Comparison of ENCODE assay signal across 1 cellular context in the genomic region with DNA sequence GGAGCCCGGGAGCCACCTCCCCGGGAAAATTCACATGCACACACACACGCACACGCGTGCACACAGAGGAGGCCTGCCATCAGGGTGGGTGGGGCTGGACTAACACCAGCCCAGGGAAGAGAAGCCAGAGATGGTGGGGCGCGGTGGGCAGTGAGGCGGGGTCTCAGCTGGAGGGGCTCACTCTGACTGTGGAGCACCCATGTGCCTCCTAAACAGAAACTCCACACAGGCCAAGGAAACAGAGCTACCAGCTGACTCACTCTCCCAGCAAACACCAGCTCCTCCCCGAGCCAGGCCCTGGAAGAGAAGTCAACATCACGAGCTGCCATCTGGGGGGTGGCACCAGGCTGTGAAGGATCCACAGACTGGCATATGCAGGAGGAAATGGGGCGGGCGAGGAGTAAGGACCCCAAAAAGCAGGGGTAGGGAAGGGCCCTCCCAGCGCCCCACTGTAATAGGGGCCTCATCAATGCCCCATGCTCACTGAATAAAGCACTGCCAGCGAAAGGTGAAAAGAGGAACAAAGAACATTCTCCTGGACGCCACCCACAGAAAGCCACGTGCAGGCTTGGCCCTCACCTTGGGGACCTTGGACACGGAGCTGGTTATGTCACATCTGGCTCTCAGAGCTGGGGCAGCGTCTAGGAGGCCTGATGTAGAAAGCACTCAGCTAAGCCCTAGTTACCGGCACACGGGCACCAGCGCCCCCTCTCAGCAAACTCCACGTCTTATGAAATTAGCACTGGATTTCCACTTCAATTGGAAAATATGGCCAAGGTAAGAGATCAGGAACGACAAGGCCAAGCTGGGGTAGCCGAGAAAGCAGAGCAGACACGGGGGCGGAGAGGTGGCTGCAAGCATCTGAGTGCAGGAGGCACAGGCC.
TF ChIP-seq lines count a peak whose summit lies in the region.

No MANE protein-coding gene starts in this region.

TF ChIP-seq in HepG2, 621 proteins besides CTCF, POLR2A, EP300 and RAD21 (continued from another document and continues in another):
- TF ChIP-seq ZNF430 (CRISPR knock-in tag; IDR thresholded peaks at IDR 0.05) (no peak), NONO (IDR thresholded peaks at IDR 0.05) (no peak), NONO (CRISPR knock-in tag; conservative IDR thresholded peaks at IDR 0.05) (peak; percentile 62; the same call in 1 of the 2 replicates), SIN3A (IDR thresholded peaks at IDR 0.05; ENCODE audit: borderline replicate concordance, low read depth, low read length) (0 out of 2 replicates have a peak, but pooled peaks have one; percentile 17), CREM (IDR thresholded peaks at IDR 0.05) (no peak; the same call in 1 of the 2 replicates), CREM (CRISPR knock-in tag; IDR thresholded peaks at IDR 0.05) (no peak), HMGA1 (CRISPR knock-in tag; conservative IDR thresholded peaks at IDR 0.05) (no peak), ZNF230 (CRISPR knock-in tag; IDR thresholded peaks at IDR 0.05) (no peak), PCBP1 (IDR thresholded peaks at IDR 0.05; ENCODE audit: borderline replicate concordance, low read depth, low read length) (no peak), KDM2A (CRISPR knock-in tag; IDR thresholded peaks at IDR 0.05; ENCODE audit: borderline replicate concordance, low read depth) (peak; percentile 51; the same call in 1 of the 2 replicates), DNMT3B (CRISPR knock-in tag; conservative IDR thresholded peaks at IDR 0.05) (peak; percentile 56; the same call in 1 of the 2 replicates), ZBTB7A (CRISPR knock-in tag; IDR thresholded peaks at IDR 0.05) (no peak), SPEN (CRISPR knock-in tag; IDR thresholded peaks at IDR 0.05; ENCODE audit: low read depth) (peak; percentile 63; the same call in 1 of the 2 replicates), TRIM24 (CRISPR knock-in tag; IDR thresholded peaks at IDR 0.05) (no peak), ZFP90 (CRISPR knock-in tag; IDR thresholded peaks at IDR 0.05; ENCODE audit: borderline replicate concordance) (no peak), ZNF543 (CRISPR knock-in tag; IDR thresholded peaks at IDR 0.05) (no peak), TAF1 (CRISPR knock-in tag; IDR thresholded peaks at IDR 0.05) (0 out of 2 replicates have a peak, but pooled peaks have one; percentile 8), POLR2AphosphoS2 (IDR thresholded peaks at IDR 0.05; ENCODE audit: low read depth, low read length) (no peak), ZC3H4 (CRISPR knock-in tag; IDR thresholded peaks at IDR 0.05; ENCODE audit: borderline replicate concordance) (no peak), SAP130 (CRISPR knock-in tag; IDR thresholded peaks at IDR 0.05; ENCODE audit: low read depth) (peak; percentile 50), ZNF292 (CRISPR knock-in tag; IDR thresholded peaks at IDR 0.05; ENCODE audit: borderline replicate concordance, low read depth) (peak; percentile 69), ZNF263 (CRISPR knock-in tag; IDR thresholded peaks at IDR 0.05) (peak; percentile 19; the same call in 1 of the 2 replicates), ZNF839 (CRISPR knock-in tag; IDR thresholded peaks at IDR 0.05; ENCODE audit: borderline replicate concordance) (no peak), ZNF619 (CRISPR knock-in tag; IDR thresholded peaks at IDR 0.05) (peak; percentile 16; the same call in 1 of the 2 replicates), GABPA (IDR thresholded peaks at IDR 0.05; ENCODE audit: low read depth, low read length) (no peak), GABPA (CRISPR knock-in tag; IDR thresholded peaks at IDR 0.05; ENCODE audit: low read depth) (no peak), XBP1 (CRISPR knock-in tag; IDR thresholded peaks at IDR 0.05) (no peak), MYC (CRISPR knock-in tag; IDR thresholded peaks at IDR 0.05; ENCODE audit: borderline replicate concordance) (peak; percentile 84; the same call in 1 of the 2 replicates), SETDB1 (CRISPR knock-in tag; IDR thresholded peaks at IDR 0.05; ENCODE audit: borderline replicate concordance) (no peak)
- TF ChIP-seq, protein P1, sequence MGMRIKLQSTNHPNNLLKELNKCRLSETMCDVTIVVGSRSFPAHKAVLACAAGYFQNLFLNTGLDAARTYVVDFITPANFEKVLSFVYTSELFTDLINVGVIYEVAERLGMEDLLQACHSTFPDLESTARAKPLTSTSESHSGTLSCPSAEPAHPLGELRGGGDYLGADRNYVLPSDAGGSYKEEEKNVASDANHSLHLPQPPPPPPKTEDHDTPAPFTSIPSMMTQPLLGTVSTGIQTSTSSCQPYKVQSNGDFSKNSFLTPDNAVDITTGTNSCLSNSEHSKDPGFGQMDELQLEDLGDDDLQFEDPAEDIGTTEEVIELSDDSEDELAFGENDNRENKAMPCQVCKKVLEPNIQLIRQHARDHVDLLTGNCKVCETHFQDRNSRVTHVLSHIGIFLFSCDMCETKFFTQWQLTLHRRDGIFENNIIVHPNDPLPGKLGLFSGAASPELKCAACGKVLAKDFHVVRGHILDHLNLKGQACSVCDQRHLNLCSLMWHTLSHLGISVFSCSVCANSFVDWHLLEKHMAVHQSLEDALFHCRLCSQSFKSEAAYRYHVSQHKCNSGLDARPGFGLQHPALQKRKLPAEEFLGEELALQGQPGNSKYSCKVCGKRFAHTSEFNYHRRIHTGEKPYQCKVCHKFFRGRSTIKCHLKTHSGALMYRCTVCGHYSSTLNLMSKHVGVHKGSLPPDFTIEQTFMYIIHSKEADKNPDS (CRISPR knock-in tag; IDR thresholded peaks at IDR 0.05) = no peak
- TF ChIP-seq, protein P2, sequence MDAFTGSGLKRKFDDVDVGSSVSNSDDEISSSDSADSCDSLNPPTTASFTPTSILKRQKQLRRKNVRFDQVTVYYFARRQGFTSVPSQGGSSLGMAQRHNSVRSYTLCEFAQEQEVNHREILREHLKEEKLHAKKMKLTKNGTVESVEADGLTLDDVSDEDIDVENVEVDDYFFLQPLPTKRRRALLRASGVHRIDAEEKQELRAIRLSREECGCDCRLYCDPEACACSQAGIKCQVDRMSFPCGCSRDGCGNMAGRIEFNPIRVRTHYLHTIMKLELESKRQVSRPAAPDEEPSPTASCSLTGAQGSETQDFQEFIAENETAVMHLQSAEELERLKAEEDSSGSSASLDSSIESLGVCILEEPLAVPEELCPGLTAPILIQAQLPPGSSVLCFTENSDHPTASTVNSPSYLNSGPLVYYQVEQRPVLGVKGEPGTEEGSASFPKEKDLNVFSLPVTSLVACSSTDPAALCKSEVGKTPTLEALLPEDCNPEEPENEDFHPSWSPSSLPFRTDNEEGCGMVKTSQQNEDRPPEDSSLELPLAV (CRISPR knock-in tag; conservative IDR thresholded peaks at IDR 0.05; ENCODE audit: low read depth) = no peak
- TF ChIP-seq, protein P3, sequence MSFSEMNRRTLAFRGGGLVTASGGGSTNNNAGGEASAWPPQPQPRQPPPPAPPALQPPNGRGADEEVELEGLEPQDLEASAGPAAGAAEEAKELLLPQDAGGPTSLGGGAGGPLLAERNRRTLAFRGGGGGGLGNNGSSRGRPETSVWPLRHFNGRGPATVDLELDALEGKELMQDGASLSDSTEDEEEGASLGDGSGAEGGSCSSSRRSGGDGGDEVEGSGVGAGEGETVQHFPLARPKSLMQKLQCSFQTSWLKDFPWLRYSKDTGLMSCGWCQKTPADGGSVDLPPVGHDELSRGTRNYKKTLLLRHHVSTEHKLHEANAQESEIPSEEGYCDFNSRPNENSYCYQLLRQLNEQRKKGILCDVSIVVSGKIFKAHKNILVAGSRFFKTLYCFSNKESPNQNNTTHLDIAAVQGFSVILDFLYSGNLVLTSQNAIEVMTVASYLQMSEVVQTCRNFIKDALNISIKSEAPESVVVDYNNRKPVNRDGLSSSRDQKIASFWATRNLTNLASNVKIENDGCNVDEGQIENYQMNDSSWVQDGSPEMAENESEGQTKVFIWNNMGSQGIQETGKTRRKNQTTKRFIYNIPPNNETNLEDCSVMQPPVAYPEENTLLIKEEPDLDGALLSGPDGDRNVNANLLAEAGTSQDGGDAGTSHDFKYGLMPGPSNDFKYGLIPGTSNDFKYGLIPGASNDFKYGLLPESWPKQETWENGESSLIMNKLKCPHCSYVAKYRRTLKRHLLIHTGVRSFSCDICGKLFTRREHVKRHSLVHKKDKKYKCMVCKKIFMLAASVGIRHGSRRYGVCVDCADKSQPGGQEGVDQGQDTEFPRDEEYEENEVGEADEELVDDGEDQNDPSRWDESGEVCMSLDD (CRISPR knock-in tag; IDR thresholded peaks at IDR 0.05; ENCODE audit: borderline replicate concordance) = no peak
- TF ChIP-seq, protein P4, sequence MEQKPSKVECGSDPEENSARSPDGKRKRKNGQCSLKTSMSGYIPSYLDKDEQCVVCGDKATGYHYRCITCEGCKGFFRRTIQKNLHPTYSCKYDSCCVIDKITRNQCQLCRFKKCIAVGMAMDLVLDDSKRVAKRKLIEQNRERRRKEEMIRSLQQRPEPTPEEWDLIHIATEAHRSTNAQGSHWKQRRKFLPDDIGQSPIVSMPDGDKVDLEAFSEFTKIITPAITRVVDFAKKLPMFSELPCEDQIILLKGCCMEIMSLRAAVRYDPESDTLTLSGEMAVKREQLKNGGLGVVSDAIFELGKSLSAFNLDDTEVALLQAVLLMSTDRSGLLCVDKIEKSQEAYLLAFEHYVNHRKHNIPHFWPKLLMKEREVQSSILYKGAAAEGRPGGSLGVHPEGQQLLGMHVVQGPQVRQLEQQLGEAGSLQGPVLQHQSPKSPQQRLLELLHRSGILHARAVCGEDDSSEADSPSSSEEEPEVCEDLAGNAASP (CRISPR knock-in tag; IDR thresholded peaks at IDR 0.05; ENCODE audit: borderline replicate concordance) = 0 out of 2 replicates have a peak, but pooled peaks have one; percentile 39
- TF ChIP-seq, protein P5, sequence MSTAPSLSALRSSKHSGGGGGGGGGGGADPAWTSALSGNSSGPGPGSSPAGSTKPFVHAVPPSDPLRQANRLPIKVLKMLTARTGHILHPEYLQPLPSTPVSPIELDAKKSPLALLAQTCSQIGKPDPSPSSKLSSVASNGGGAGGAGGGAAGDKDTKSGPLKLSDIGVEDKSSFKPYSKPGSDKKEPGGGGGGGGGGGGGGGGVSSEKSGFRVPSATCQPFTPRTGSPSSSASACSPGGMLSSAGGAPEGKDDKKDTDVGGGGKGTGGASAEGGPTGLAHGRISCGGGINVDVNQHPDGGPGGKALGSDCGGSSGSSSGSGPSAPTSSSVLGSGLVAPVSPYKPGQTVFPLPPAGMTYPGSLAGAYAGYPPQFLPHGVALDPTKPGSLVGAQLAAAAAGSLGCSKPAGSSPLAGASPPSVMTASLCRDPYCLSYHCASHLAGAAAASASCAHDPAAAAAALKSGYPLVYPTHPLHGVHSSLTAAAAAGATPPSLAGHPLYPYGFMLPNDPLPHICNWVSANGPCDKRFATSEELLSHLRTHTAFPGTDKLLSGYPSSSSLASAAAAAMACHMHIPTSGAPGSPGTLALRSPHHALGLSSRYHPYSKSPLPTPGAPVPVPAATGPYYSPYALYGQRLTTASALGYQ (CRISPR knock-in tag; IDR thresholded peaks at IDR 0.05) = 0 out of 2 replicates have a peak, but pooled peaks have one; percentile 18
- TF ChIP-seq, protein P6, sequence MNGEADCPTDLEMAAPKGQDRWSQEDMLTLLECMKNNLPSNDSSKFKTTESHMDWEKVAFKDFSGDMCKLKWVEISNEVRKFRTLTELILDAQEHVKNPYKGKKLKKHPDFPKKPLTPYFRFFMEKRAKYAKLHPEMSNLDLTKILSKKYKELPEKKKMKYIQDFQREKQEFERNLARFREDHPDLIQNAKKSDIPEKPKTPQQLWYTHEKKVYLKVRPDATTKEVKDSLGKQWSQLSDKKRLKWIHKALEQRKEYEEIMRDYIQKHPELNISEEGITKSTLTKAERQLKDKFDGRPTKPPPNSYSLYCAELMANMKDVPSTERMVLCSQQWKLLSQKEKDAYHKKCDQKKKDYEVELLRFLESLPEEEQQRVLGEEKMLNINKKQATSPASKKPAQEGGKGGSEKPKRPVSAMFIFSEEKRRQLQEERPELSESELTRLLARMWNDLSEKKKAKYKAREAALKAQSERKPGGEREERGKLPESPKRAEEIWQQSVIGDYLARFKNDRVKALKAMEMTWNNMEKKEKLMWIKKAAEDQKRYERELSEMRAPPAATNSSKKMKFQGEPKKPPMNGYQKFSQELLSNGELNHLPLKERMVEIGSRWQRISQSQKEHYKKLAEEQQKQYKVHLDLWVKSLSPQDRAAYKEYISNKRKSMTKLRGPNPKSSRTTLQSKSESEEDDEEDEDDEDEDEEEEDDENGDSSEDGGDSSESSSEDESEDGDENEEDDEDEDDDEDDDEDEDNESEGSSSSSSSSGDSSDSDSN (CRISPR knock-in tag; IDR thresholded peaks at IDR 0.05) = peak; percentile 6; the same call in 1 of the 2 replicates
- TF ChIP-seq, protein P7, sequence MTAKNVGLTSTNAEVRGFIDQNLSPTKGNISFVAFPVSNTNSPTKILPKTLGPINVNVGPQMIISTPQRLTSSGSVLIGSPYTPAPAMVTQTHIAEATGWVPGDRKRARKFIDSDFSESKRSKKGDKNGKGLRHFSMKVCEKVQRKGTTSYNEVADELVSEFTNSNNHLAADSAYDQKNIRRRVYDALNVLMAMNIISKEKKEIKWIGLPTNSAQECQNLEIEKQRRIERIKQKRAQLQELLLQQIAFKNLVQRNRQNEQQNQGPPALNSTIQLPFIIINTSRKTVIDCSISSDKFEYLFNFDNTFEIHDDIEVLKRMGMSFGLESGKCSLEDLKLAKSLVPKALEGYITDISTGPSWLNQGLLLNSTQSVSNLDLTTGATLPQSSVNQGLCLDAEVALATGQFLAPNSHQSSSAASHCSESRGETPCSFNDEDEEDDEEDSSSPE (CRISPR knock-in tag; IDR thresholded peaks at IDR 0.05) = no peak
- TF ChIP-seq, protein P8, sequence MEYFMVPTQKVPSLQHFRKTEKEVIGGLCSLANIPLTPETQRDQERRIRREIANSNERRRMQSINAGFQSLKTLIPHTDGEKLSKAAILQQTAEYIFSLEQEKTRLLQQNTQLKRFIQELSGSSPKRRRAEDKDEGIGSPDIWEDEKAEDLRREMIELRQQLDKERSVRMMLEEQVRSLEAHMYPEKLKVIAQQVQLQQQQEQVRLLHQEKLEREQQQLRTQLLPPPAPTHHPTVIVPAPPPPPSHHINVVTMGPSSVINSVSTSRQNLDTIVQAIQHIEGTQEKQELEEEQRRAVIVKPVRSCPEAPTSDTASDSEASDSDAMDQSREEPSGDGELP (IDR thresholded peaks at IDR 0.05; ENCODE audit: borderline replicate concordance, low read depth) = peak; percentile 62; the same call in 1 of the 2 replicates
